39 cellular contexts compared by ENCODE assay signal in the genomic region with DNA sequence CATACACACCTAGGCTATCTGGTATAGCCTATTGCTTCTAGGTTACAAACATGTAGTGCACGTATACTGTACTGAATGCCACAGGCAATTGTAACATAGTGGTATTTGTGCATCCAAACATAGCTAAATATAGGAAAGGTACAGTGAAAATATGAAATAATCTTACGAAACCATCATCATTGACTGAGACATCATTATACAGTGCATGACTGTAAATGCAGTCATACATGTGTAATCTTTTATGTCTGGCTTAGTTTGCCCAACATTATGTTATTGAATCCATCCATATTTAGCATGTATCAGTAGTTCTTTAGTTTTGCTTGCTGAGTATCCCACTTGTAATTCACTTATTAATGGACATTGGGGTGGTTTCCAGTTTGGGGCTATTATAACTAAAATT.
"Had no signal": no experiment of that assay in that cellular context is flagged by ENCODE, and none has a peak within 500 bp of the region (broad histone marks: within the 10 kb centered on the region; RNA-seq: fewer than 3 reads in every experiment).

No MANE protein-coding gene starts in this region.

- H3K4me3 ChIP-seq: adrenal gland, ascending aorta, body of pancreas, breast epithelium, cardiac muscle cell had no signal

- H3K27ac ChIP-seq: adrenal gland, ascending aorta, body of pancreas, brain microvascular endothelial cell, breast epithelium, cardiac muscle cell had no signal

- H3K9me3 Mint-ChIP-seq: activated naive CD4-positive, alpha-beta T cell treated with anti-CD3 and anti-CD28 coated beads for 36 hours; activated naive CD4-positive, alpha-beta T cell treated with anti-CD3 and anti-CD28 coated beads, Interleukin-2, amount 10 ng/mL, durations not matched to agents 7 days and 5 days; activated naive CD4-positive, alpha-beta T cell treated with anti-CD3 and anti-CD28 coated beads, Interleukin-2, amount 50 U/mL, for 24 hours; activated naive CD4-positive, alpha-beta T cell treated with anti-CD3 and anti-CD28 coated beads, Interleukin-2, amount 50 U/mL, for 72 hours; activated naive CD8-positive, alpha-beta T cell treated with anti-CD3 and anti-CD28 coated beads for 36 hours; activated naive CD8-positive, alpha-beta T cell treated with anti-CD3 and anti-CD28 coated beads, Interleukin-2, amount 10 ng/mL, durations not matched to agents 7 days and 5 days; activated naive CD8-positive, alpha-beta T cell treated with anti-CD3 and anti-CD28 coated beads, Interleukin-2, amount 50 U/mL, for 24 hours; activated T-cell treated with anti-CD3 and anti-CD28 coated beads, Interleukin-2, amount 50 U/mL, for 24 hours; activated T-cell treated with anti-CD3 and anti-CD28 coated beads, Interleukin-2, amount 50 U/mL, for 4 hours; activated T-cell treated with anti-CD3 and anti-CD28 coated beads, Interleukin-2, amount 50 U/mL, for 72 hours; activated T-helper 1 cell treated with anti-CD3 and anti-CD28 coated beads, Interleukin-12 subunit alpha, Interleukin-12 subunit beta, Interleukin-2, Interleukin-4 antibody, amounts not matched to agents 30 ng/mL and 10 ng/mL and 1 ng/mL, durations not matched to agents 14 hours and 24 hours and 36 hours; activated T-helper 17 cell treated with anti-CD3 and anti-CD28 coated beads, Interleukin-2, amount 50 U/mL, for 72 hours; activated T-helper 2 cell treated with anti-CD3 and anti-CD28 coated beads, Interferon-gamma antibody, Interleukin-2, Interleukin-4, amounts not matched to agents 10 μg/mL and 5 μg/mL and 100 μg/mL, durations not matched to agents 14 hours and 24 hours and 36 hours; central memory CD8-positive, alpha-beta T cell had no signal

- ATAC-seq: activated naive CD4-positive, alpha-beta T cell treated with anti-CD3 and anti-CD28 coated beads, Interleukin-2, amount 50 U/mL, for 72 hours; activated naive CD8-positive, alpha-beta T cell treated with anti-CD3 and anti-CD28 coated beads, Interleukin-2, amount 50 U/mL, for 24 hours; activated T-cell treated with anti-CD3 and anti-CD28 coated beads, Interleukin-2, amount 50 U/mL, for 4 hours; activated T-cell treated with anti-CD3 and anti-CD28 coated beads, Interleukin-2, amount 50 U/mL, for 72 hours; activated T-helper 17 cell treated with anti-CD3 and anti-CD28 coated beads, Interleukin-2, amount 50 U/mL, for 72 hours; body of pancreas had no signal

- H3K36me3 ChIP-seq: adrenal gland, ascending aorta, brain microvascular endothelial cell, breast epithelium, cardiac muscle cell had no signal

- H3K4me1 ChIP-seq: adrenal gland, ascending aorta, body of pancreas, breast epithelium had no signal

- DNase-seq: activated effector memory CD4-positive, alpha-beta T cell treated with anti-CD3 and anti-CD28 coated beads, Interleukin-2, amount 50 U/mL, for 16 hours; activated effector memory CD4-positive, alpha-beta T cell treated with Interleukin-2 at 50 U/mL for 16 hours; activated gamma-delta T cell; activated gamma-delta T cell treated with Interleukin-2 at 50 U/mL for 16 hours; activated naive CD4-positive, alpha-beta T cell; activated naive CD4-positive, alpha-beta T cell treated with anti-CD3 and anti-CD28 coated beads for 36 hours; activated naive CD4-positive, alpha-beta T cell treated with anti-CD3 and anti-CD28 coated beads, Interleukin-2, amount 10 ng/mL, durations not matched to agents 7 days and 5 days; activated naive CD4-positive, alpha-beta T cell treated with anti-CD3 and anti-CD28 coated beads, Interleukin-2, amount 50 U/mL, for 16 hours; activated naive CD4-positive, alpha-beta T cell treated with Interleukin-2 at 50 U/mL for 16 hours; activated naive CD8-positive, alpha-beta T cell treated with anti-CD3 and anti-CD28 coated beads for 36 hours; activated naive CD8-positive, alpha-beta T cell treated with anti-CD3 and anti-CD28 coated beads, Interleukin-2, amount 10 ng/mL, durations not matched to agents 7 days and 5 days; activated naive CD8-positive, alpha-beta T cell treated with anti-CD3 and anti-CD28 coated beads, Interleukin-2, amount 50 U/mL, for 24 hours; activated T-cell treated with anti-CD3 and anti-CD28 coated beads, Interleukin-2, amount 50 U/mL, for 1 hour; activated T-cell treated with anti-CD3 and anti-CD28 coated beads, Interleukin-2, amount 50 U/mL, for 24 hours; activated T-cell treated with anti-CD3 and anti-CD28 coated beads, Interleukin-2, amount 50 U/mL, for 4 hours; activated T-cell treated with anti-CD3 and anti-CD28 coated beads, Interleukin-2, amount 50 U/mL, for 48 hours; activated T-cell treated with anti-CD3 and anti-CD28 coated beads, Interleukin-2, amount 50 U/mL, for 72 hours; adrenal gland; amniotic stem cell; amygdala; anterior cingulate cortex; aorta; body of pancreas; brain microvascular endothelial cell; caudate nucleus; central memory CD4-positive, alpha-beta T cell; cerebellar nuclear complex had no signal

- H3K27me3 ChIP-seq: adrenal gland, ascending aorta, body of pancreas, brain microvascular endothelial cell, breast epithelium, cardiac muscle cell had no signal

- H3K4me3 Mint-ChIP-seq: activated naive CD4-positive, alpha-beta T cell treated with anti-CD3 and anti-CD28 coated beads for 36 hours; activated naive CD4-positive, alpha-beta T cell treated with anti-CD3 and anti-CD28 coated beads, Interleukin-2, amount 10 ng/mL, durations not matched to agents 7 days and 5 days; activated naive CD4-positive, alpha-beta T cell treated with anti-CD3 and anti-CD28 coated beads, Interleukin-2, amount 50 U/mL, for 24 hours; activated naive CD8-positive, alpha-beta T cell; activated naive CD8-positive, alpha-beta T cell treated with anti-CD3 and anti-CD28 coated beads for 36 hours; activated naive CD8-positive, alpha-beta T cell treated with anti-CD3 and anti-CD28 coated beads, Interleukin-2, amount 10 ng/mL, durations not matched to agents 7 days and 5 days; activated naive CD8-positive, alpha-beta T cell treated with anti-CD3 and anti-CD28 coated beads, Interleukin-2, amount 50 U/mL, for 24 hours; activated T-cell treated with anti-CD3 and anti-CD28 coated beads, Interleukin-2, amount 50 U/mL, for 24 hours; activated T-cell treated with anti-CD3 and anti-CD28 coated beads, Interleukin-2, amount 50 U/mL, for 4 hours; activated T-cell treated with anti-CD3 and anti-CD28 coated beads, Interleukin-2, amount 50 U/mL, for 72 hours; activated T-helper 1 cell treated with anti-CD3 and anti-CD28 coated beads, Interleukin-12 subunit alpha, Interleukin-12 subunit beta, Interleukin-2, Interleukin-4 antibody, amounts not matched to agents 30 ng/mL and 10 ng/mL and 1 ng/mL, durations not matched to agents 14 hours and 24 hours and 36 hours; activated T-helper 17 cell treated with anti-CD3 and anti-CD28 coated beads, Interleukin-2, amount 50 U/mL, for 72 hours; brain; central memory CD8-positive, alpha-beta T cell had no signal

- H3K27ac Mint-ChIP-seq: activated naive CD4-positive, alpha-beta T cell treated with anti-CD3 and anti-CD28 coated beads for 36 hours; activated naive CD4-positive, alpha-beta T cell treated with anti-CD3 and anti-CD28 coated beads, Interleukin-2, amount 10 ng/mL, durations not matched to agents 7 days and 5 days; activated naive CD4-positive, alpha-beta T cell treated with anti-CD3 and anti-CD28 coated beads, Interleukin-2, amount 50 U/mL, for 24 hours; activated naive CD4-positive, alpha-beta T cell treated with anti-CD3 and anti-CD28 coated beads, Interleukin-2, amount 50 U/mL, for 72 hours; activated naive CD8-positive, alpha-beta T cell; activated naive CD8-positive, alpha-beta T cell treated with anti-CD3 and anti-CD28 coated beads for 36 hours; activated naive CD8-positive, alpha-beta T cell treated with anti-CD3 and anti-CD28 coated beads, Interleukin-2, amount 10 ng/mL, durations not matched to agents 7 days and 5 days; activated naive CD8-positive, alpha-beta T cell treated with anti-CD3 and anti-CD28 coated beads, Interleukin-2, amount 50 U/mL, for 24 hours; activated T-cell treated with anti-CD3 and anti-CD28 coated beads, Interleukin-2, amount 50 U/mL, for 24 hours; activated T-cell treated with anti-CD3 and anti-CD28 coated beads, Interleukin-2, amount 50 U/mL, for 72 hours; activated T-helper 1 cell treated with anti-CD3 and anti-CD28 coated beads, Interleukin-12 subunit alpha, Interleukin-12 subunit beta, Interleukin-2, Interleukin-4 antibody, amounts not matched to agents 30 ng/mL and 10 ng/mL and 1 ng/mL, durations not matched to agents 14 hours and 24 hours and 36 hours; activated T-helper 17 cell treated with anti-CD3 and anti-CD28 coated beads, Interleukin-2, amount 50 U/mL, for 72 hours; activated T-helper 2 cell treated with anti-CD3 and anti-CD28 coated beads, Interferon-gamma antibody, Interleukin-2, Interleukin-4, amounts not matched to agents 10 μg/mL and 5 μg/mL and 100 μg/mL, durations not matched to agents 14 hours and 24 hours and 36 hours; brain had no signal

- H3K4me1 Mint-ChIP-seq: activated naive CD4-positive, alpha-beta T cell treated with anti-CD3 and anti-CD28 coated beads, Interleukin-2, amount 10 ng/mL, durations not matched to agents 7 days and 5 days; activated naive CD4-positive, alpha-beta T cell treated with anti-CD3 and anti-CD28 coated beads, Interleukin-2, amount 50 U/mL, for 24 hours; activated naive CD8-positive, alpha-beta T cell treated with anti-CD3 and anti-CD28 coated beads for 36 hours; activated naive CD8-positive, alpha-beta T cell treated with anti-CD3 and anti-CD28 coated beads, Interleukin-2, amount 10 ng/mL, durations not matched to agents 7 days and 5 days; activated naive CD8-positive, alpha-beta T cell treated with anti-CD3 and anti-CD28 coated beads, Interleukin-2, amount 50 U/mL, for 24 hours; activated T-helper 17 cell treated with anti-CD3 and anti-CD28 coated beads, Interleukin-2, amount 50 U/mL, for 72 hours; central memory CD8-positive, alpha-beta T cell had no signal

- H3K9me3 ChIP-seq: adrenal gland, ascending aorta, body of pancreas, breast epithelium had no signal

- H3K27me3 Mint-ChIP-seq: activated naive CD8-positive, alpha-beta T cell treated with anti-CD3 and anti-CD28 coated beads for 36 hours; activated naive CD8-positive, alpha-beta T cell treated with anti-CD3 and anti-CD28 coated beads, Interleukin-2, amount 50 U/mL, for 24 hours; activated T-cell treated with anti-CD3 and anti-CD28 coated beads, Interleukin-2, amount 50 U/mL, for 24 hours had no signal

- FAIRE-seq: astrocyte had no signal

- H3K36me3 Mint-ChIP-seq: activated naive CD4-positive, alpha-beta T cell treated with anti-CD3 and anti-CD28 coated beads, Interleukin-2, amount 10 ng/mL, durations not matched to agents 7 days and 5 days; activated naive CD4-positive, alpha-beta T cell treated with anti-CD3 and anti-CD28 coated beads, Interleukin-2, amount 50 U/mL, for 24 hours; activated naive CD4-positive, alpha-beta T cell treated with anti-CD3 and anti-CD28 coated beads, Interleukin-2, amount 50 U/mL, for 72 hours; activated naive CD8-positive, alpha-beta T cell; activated naive CD8-positive, alpha-beta T cell treated with anti-CD3 and anti-CD28 coated beads for 36 hours; activated naive CD8-positive, alpha-beta T cell treated with anti-CD3 and anti-CD28 coated beads, Interleukin-2, amount 10 ng/mL, durations not matched to agents 7 days and 5 days; brain had no signal
